Comparison of ENCODE assay signal across 1 cellular context in genomic region chr20:34875657-34876160, GRCh38.
TF ChIP-seq lines count a peak whose summit lies in the region.

No MANE protein-coding gene starts in this region.

TF ChIP-seq in GM12878, 131 proteins besides CTCF, POLR2A, EP300 and RAD21:
- TF ChIP-seq ZNF384 (IDR thresholded peaks at IDR 0.05; ENCODE audit: borderline replicate concordance, low read depth, low read length) (no peak), ZNF274 (IDR thresholded peaks at IDR 0.05; ENCODE audit: insufficient read depth, insufficient read length) (no peak), KDM1A (IDR thresholded peaks at IDR 0.05; ENCODE audit: borderline replicate concordance) (no peak), IKZF2 (IDR thresholded peaks at IDR 0.05) (0 out of 4 replicates have a peak, but pooled peaks of 1 of the 2 experiments have one; percentile 2), NR2F1 (conservative IDR thresholded peaks at IDR 0.05) (peak; percentile 41; the same call in 1 of the 2 replicates), ELK1 (IDR thresholded peaks at IDR 0.05; ENCODE audit: low read depth, low read length) (no peak), NR2C1 (IDR thresholded peaks at IDR 0.05) (no peak), LARP7 (IDR thresholded peaks at IDR 0.05) (0 out of 2 replicates have a peak, but pooled peaks have one; percentile 14), NR2C2 (IDR thresholded peaks at IDR 0.05; ENCODE audit: borderline replicate concordance, control insufficient read depth, insufficient read length, low read depth) (no peak), ZBTB11 (CRISPR knock-in tag; IDR thresholded peaks at IDR 0.05) (no peak), NKRF (conservative IDR thresholded peaks at IDR 0.05) (no peak), IRF3 (IDR thresholded peaks at IDR 0.05) (no peak), E4F1 (IDR thresholded peaks at IDR 0.05; ENCODE audit: borderline replicate concordance, partially characterized antibody) (peak; percentile 27), CBX5 (IDR thresholded peaks at IDR 0.05; ENCODE audit: low read depth) (no peak), SMARCA5 (IDR thresholded peaks at IDR 0.05) (0 out of 2 replicates have a peak, but pooled peaks have one; percentile 28), SREBF1 (IDR thresholded peaks at IDR 0.05; ENCODE audit: low read length) (no peak), ZNF24 (IDR thresholded peaks at IDR 0.05) (no peak), BCL3 (IDR thresholded peaks at IDR 0.05; ENCODE audit: borderline replicate concordance, insufficient read depth, low read depth, low read length, poor library complexity, severe bottlenecking) (no peak), SMAD5 (IDR thresholded peaks at IDR 0.05; ENCODE audit: low read depth) (no peak), SREBF2 (IDR thresholded peaks at IDR 0.05; ENCODE audit: low read length) (no peak)
TF ChIP-seq in GM12878: peak in this region for 5.
